In genomic region chr5:157496847-157497246, GRCh38 we compare ENCODE assay signal across 15 cellular contexts. TPM values are rescaled to one million over a fixed set of nuclear protein-coding genes. Genes with fewer than 3 reads are reported as not detected.
DNase-seq lines count a peak whose midpoint lies in the region; ATAC-seq lines count a peak whose summit lies in the region.
"Had no signal": no experiment of that assay in that cellular context is flagged by ENCODE, and none has a peak within 500 bp of the region (broad histone marks: within the 10 kb centered on the region; RNA-seq: fewer than 3 reads in every experiment).

No MANE protein-coding gene starts in this region.

- no peaks in the 10 kb centered on the region for H3K27me3 Mint-ChIP-seq in activated T-cell treated with anti-CD3 and anti-CD28 coated beads, Interleukin-2, amount 50 U/mL, for 72 hours (ENCODE audit: low read depth)
- no peaks in the 10 kb centered on the region for H3K27me3 Mint-ChIP-seq in activated T-cell treated with anti-CD3 and anti-CD28 coated beads, Interleukin-2, amount 50 U/mL, for 24 hours
- H3K27me3 Mint-ChIP-seq in activated T-helper 17 cell treated with anti-CD3 and anti-CD28 coated beads, Interleukin-2, amount 50 U/mL, for 72 hours: no peaks in the 10 kb centered on the region
- H3K27me3 Mint-ChIP-seq in memory B cell: no peaks in the 10 kb centered on the region
- H3K27me3 Mint-ChIP-seq: CD4-positive, alpha-beta memory T cell had no signal

- peaks cover 14 to 15% of the 10 kb centered on the region in 2 donors for H3K36me3 Mint-ChIP-seq in activated T-cell treated with anti-CD3 and anti-CD28 coated beads, Interleukin-2, amount 50 U/mL, for 72 hours (ENCODE audit: insufficient read depth in 2 of 2)
- peaks cover 61% of the 10 kb centered on the region for H3K36me3 Mint-ChIP-seq in activated T-cell treated with anti-CD3 and anti-CD28 coated beads, Interleukin-2, amount 50 U/mL, for 24 hours (ENCODE audit: low read depth)
- H3K36me3 Mint-ChIP-seq in activated T-helper 17 cell treated with anti-CD3 and anti-CD28 coated beads, Interleukin-2, amount 50 U/mL, for 72 hours (ENCODE audit: low read depth): peaks cover 94% of the 10 kb centered on the region
- peaks cover 51% of the 10 kb centered on the region for H3K36me3 Mint-ChIP-seq in memory B cell

- ATAC-seq in activated T-cell treated with anti-CD3 and anti-CD28 coated beads, Interleukin-2, amount 50 U/mL, for 72 hours (replicated peaks in 1 of 2): no peak
- no peak for ATAC-seq in activated T-helper 17 cell treated with anti-CD3 and anti-CD28 coated beads, Interleukin-2, amount 50 U/mL, for 72 hours (replicated peaks)
- ATAC-seq in memory B cell (ENCODE audit: low read depth) (no peak), GM18861 (IDR thresholded peaks at IDR 0.05; ENCODE audit: unreplicated experiment) (no peak), HG02623 (IDR thresholded peaks at IDR 0.05; ENCODE audit: unreplicated experiment) (no peak)
- ATAC-seq: A549, GM23338 had no signal

- DNase-seq in activated T-cell treated with anti-CD3 and anti-CD28 coated beads, Interleukin-2, amount 50 U/mL, for 72 hours: no peak
- no peak for DNase-seq in activated T-cell treated with anti-CD3 and anti-CD28 coated beads, Interleukin-2, amount 50 U/mL, for 24 hours
- DNase-seq in memory B cell (ENCODE audit: low spot score in 2 of 2): no peak
- no peak for DNase-seq in activated effector memory CD4-positive, alpha-beta T cell treated with anti-CD3 and anti-CD28 coated beads, Interleukin-2, amount 50 U/mL, for 16 hours
- DNase-seq: CD4-positive, alpha-beta memory T cell; DMS79 treated with DMSO at 0.1 percent for 48 hours; GDM1; MG63; NCI-H1105; NCI-H1694 treated with DMSO at 0.1 percent for 48 hours had no signal

- peak overlapping the region; percentile 29 for H3K27ac Mint-ChIP-seq in activated T-cell treated with anti-CD3 and anti-CD28 coated beads, Interleukin-2, amount 50 U/mL, for 72 hours
- H3K27ac Mint-ChIP-seq in activated T-cell treated with anti-CD3 and anti-CD28 coated beads, Interleukin-2, amount 50 U/mL, for 24 hours: no peak overlapping the region
- peak overlapping the region; percentile 63 for H3K27ac Mint-ChIP-seq in activated T-helper 17 cell treated with anti-CD3 and anti-CD28 coated beads, Interleukin-2, amount 50 U/mL, for 72 hours
- peak overlapping the region; percentile 87 for H3K27ac Mint-ChIP-seq in memory B cell
- H3K27ac Mint-ChIP-seq: GM23338 had no signal

- peaks cover 0 to 1% of the 10 kb centered on the region in 2 donors for H3K9me3 Mint-ChIP-seq in activated T-cell treated with anti-CD3 and anti-CD28 coated beads, Interleukin-2, amount 50 U/mL, for 72 hours
- H3K9me3 Mint-ChIP-seq in activated T-cell treated with anti-CD3 and anti-CD28 coated beads, Interleukin-2, amount 50 U/mL, for 24 hours: no peaks in the 10 kb centered on the region
- no peaks in the 10 kb centered on the region for H3K9me3 Mint-ChIP-seq in activated T-helper 17 cell treated with anti-CD3 and anti-CD28 coated beads, Interleukin-2, amount 50 U/mL, for 72 hours
- no peaks in the 10 kb centered on the region for H3K9me3 Mint-ChIP-seq in memory B cell
- H3K9me3 Mint-ChIP-seq: GM23338 had no signal

- no peaks in the 10 kb centered on the region for H3K4me1 Mint-ChIP-seq in activated T-cell treated with anti-CD3 and anti-CD28 coated beads, Interleukin-2, amount 50 U/mL, for 72 hours (ENCODE audit: low read depth)
- H3K4me1 Mint-ChIP-seq in activated T-cell treated with anti-CD3 and anti-CD28 coated beads, Interleukin-2, amount 50 U/mL, for 24 hours (ENCODE audit: low read depth): peaks cover 6% of the 10 kb centered on the region
- peaks cover 11% of the 10 kb centered on the region for H3K4me1 Mint-ChIP-seq in activated T-helper 17 cell treated with anti-CD3 and anti-CD28 coated beads, Interleukin-2, amount 50 U/mL, for 72 hours
- H3K4me1 Mint-ChIP-seq in memory B cell: peaks cover 32% of the 10 kb centered on the region
- H3K4me1 Mint-ChIP-seq: GM23338 had no signal

- no peak overlapping the region for H3K4me3 Mint-ChIP-seq in activated T-cell treated with anti-CD3 and anti-CD28 coated beads, Interleukin-2, amount 50 U/mL, for 72 hours
- no peak overlapping the region for H3K4me3 Mint-ChIP-seq in activated T-cell treated with anti-CD3 and anti-CD28 coated beads, Interleukin-2, amount 50 U/mL, for 24 hours
- H3K4me3 Mint-ChIP-seq in activated T-helper 17 cell treated with anti-CD3 and anti-CD28 coated beads, Interleukin-2, amount 50 U/mL, for 72 hours: no peak overlapping the region
- H3K4me3 Mint-ChIP-seq in memory B cell: no peak overlapping the region
- H3K4me3 Mint-ChIP-seq: CD4-positive, alpha-beta memory T cell; GM23338 had no signal

RNA-seq across cellular contexts. Expression of gene NIPAL4, which starts 36.8 kb away (rescaled TPM):
- total RNA-seq in activated T-cell treated with anti-CD3 and anti-CD28 coated beads, Interleukin-2, amount 50 U/mL, for 72 hours: 1 to 10 TPM; 3.1 to 5.9 TPM
- total RNA-seq in activated T-helper 17 cell treated with anti-CD3 and anti-CD28 coated beads, Interleukin-2, amount 50 U/mL, for 72 hours: under 1 TPM; 0.65 to 0.90 TPM
- total RNA-seq: CD4-positive, alpha-beta memory T cell had no signal
